In genomic region chr5:171710451-171711024, GRCh38 we compare ENCODE assay signal across 2 cellular contexts.
TF ChIP-seq lines count a peak whose summit lies in the region.

No MANE protein-coding gene starts in this region.

TF ChIP-seq in H1, 55 proteins besides CTCF, POLR2A, EP300 and RAD21 (continued from another document):
- TF ChIP-seq SP4 (IDR thresholded peaks at IDR 0.05; ENCODE audit: low read length) (no peak), POU5F1 (IDR thresholded peaks at IDR 0.05; ENCODE audit: low read depth, low read length) (no peak), ASH2L (IDR thresholded peaks at IDR 0.05; ENCODE audit: low read length) (no peak), KDM1A (IDR thresholded peaks at IDR 0.05; ENCODE audit: borderline replicate concordance, low read length) (no peak), BRCA1 (IDR thresholded peaks at IDR 0.05; ENCODE audit: low read depth, low read length) (no peak), CBX8 (IDR thresholded peaks at IDR 0.05; ENCODE audit: borderline replicate concordance, low read depth, low read length) (no peak), TAF1 (IDR thresholded peaks at IDR 0.05; ENCODE audit: low read depth, low read length) (no peak), EGR1 (IDR thresholded peaks at IDR 0.05; ENCODE audit: borderline replicate concordance, low read depth, low read length) (no peak), CBX5 (IDR thresholded peaks at IDR 0.05; ENCODE audit: low read depth, low read length) (no peak)
TF ChIP-seq in H1: peak in this region for 0.

TF ChIP-seq in SK-N-SH treated with all-trans-retinoic acid at 6 μM for 48 hours, 23 proteins besides CTCF, POLR2A, EP300 and RAD21 (continued from another document):
- no peak for TF ChIP-seq TSHZ2 (CRISPR knock-in tag; IDR thresholded peaks at IDR 0.05)
- TF ChIP-seq GLIS3 (CRISPR knock-in tag; IDR thresholded peaks at IDR 0.05): no peak
- TF ChIP-seq ISL1 (CRISPR knock-in tag; IDR thresholded peaks at IDR 0.05): no peak
- no peak for TF ChIP-seq ZNF565 (CRISPR knock-in tag; conservative IDR thresholded peaks at IDR 0.05; ENCODE audit: low read depth)
- no peak for TF ChIP-seq CSRNP3 (CRISPR knock-in tag; IDR thresholded peaks at IDR 0.05)
- no peak for TF ChIP-seq PPARA (CRISPR knock-in tag; IDR thresholded peaks at IDR 0.05; ENCODE audit: borderline replicate concordance)
- no peak for TF ChIP-seq RARB (CRISPR knock-in tag; IDR thresholded peaks at IDR 0.05)
- TF ChIP-seq ZFP3 (CRISPR knock-in tag; IDR thresholded peaks at IDR 0.05): no peak
- TF ChIP-seq CREB5 (CRISPR knock-in tag; IDR thresholded peaks at IDR 0.05; ENCODE audit: low read depth): no peak
- TF ChIP-seq TOX (CRISPR knock-in tag; IDR thresholded peaks at IDR 0.05; ENCODE audit: borderline replicate concordance): no peak
- TF ChIP-seq BACH2 (CRISPR knock-in tag; IDR thresholded peaks at IDR 0.05; ENCODE audit: borderline replicate concordance): no peak
- TF ChIP-seq PATZ1 (CRISPR knock-in tag; IDR thresholded peaks at IDR 0.05; ENCODE audit: borderline replicate concordance): no peak
- no peak for TF ChIP-seq OSR1 (CRISPR knock-in tag; IDR thresholded peaks at IDR 0.05)
- TF ChIP-seq CSDC2 (CRISPR knock-in tag; IDR thresholded peaks at IDR 0.05): no peak
- no peak for TF ChIP-seq ESRRG (CRISPR knock-in tag; IDR thresholded peaks at IDR 0.05)
- TF ChIP-seq POU6F1 (CRISPR knock-in tag; IDR thresholded peaks at IDR 0.05; ENCODE audit: borderline replicate concordance, low read depth): no peak
- TF ChIP-seq ARNTL (CRISPR knock-in tag; IDR thresholded peaks at IDR 0.05; ENCODE audit: borderline replicate concordance, low read depth): no peak
